ENCODE assay signal across 10 cellular contexts in genomic region chr21:31772674-31773555, GRCh38. TPM values are rescaled to one million over a fixed set of nuclear protein-coding genes. Genes with fewer than 3 reads are reported as not detected.
DNase-seq lines count a peak whose midpoint lies in the region; ATAC-seq and TF ChIP-seq lines count a peak whose summit lies in the region.
"Had no signal": no experiment of that assay in that cellular context is flagged by ENCODE, and none has a peak within 500 bp of the region (broad histone marks: within the 10 kb centered on the region; RNA-seq: fewer than 3 reads in every experiment).

No MANE protein-coding gene starts in this region.

- no peaks in the 10 kb centered on the region for H3K9me3 ChIP-seq in Karpas-422 (ENCODE audit: low read length)
- H3K9me3 ChIP-seq in spleen = no peaks in the 10 kb centered on the region

- 45 to 62% (median 56%) methylated on average over 5 of the region's 5 CpGs for WGBS in spleen, 5 donors

- H4K20me1 ChIP-seq in Karpas-422 (ENCODE audit: insufficient read depth, low read depth, low read length) = no peaks in the 10 kb centered on the region

- no peak overlapping the region for H2AFZ ChIP-seq in Karpas-422 (ENCODE audit: low read length)

- H3K9ac ChIP-seq in Karpas-422 (ENCODE audit: low read length) = peak overlapping the region; percentile 66

- TF ChIP-seq CTCF in spleen (IDR thresholded peaks at IDR 0.05 in 8 of 11, conservative IDR thresholded peaks at IDR 0.05 in 3 of 11) = no peak

- DNase-seq in GM19238 (ENCODE audit: insufficient read length, low spot score) (peak; percentile 17), Karpas-422 (peak; percentile 93), spleen (no peak), NCI-H2196 (lab: John Stamatoyannopoulos, UW; ENCODE audit: unreplicated experiment) (no peak), caudate nucleus (lab: John Stamatoyannopoulos, UW) (no peak), left cardiac atrium (no peak)
- DNase-seq: activated CD4-positive, CD25-positive, alpha-beta regulatory T cell; foreskin keratinocyte; NCI-H2227 treated with DMSO at 0.1 percent for 48 hours had no signal

- peak overlapping the region; percentile 99 for H3K27ac ChIP-seq in Karpas-422 (ENCODE audit: low read length)
- H3K27ac ChIP-seq in spleen = peak overlapping the region; percentile 42 to 79 (median 74)
- no peak overlapping the region for H3K27ac ChIP-seq in caudate nucleus (ENCODE audit: low read depth, low read length)
- H3K27ac ChIP-seq: foreskin keratinocyte had no signal

- no peaks in the 10 kb centered on the region for H3K9me2 ChIP-seq in Karpas-422 (replicated peaks; ENCODE audit: insufficient read depth, low read length)

- peak overlapping the region; percentile 76 for H3K4me2 ChIP-seq in Karpas-422 (ENCODE audit: low read depth, low read length, poor library complexity, severe bottlenecking)

- peak; percentile 92 for ATAC-seq in HG02763 (IDR thresholded peaks at IDR 0.05; ENCODE audit: unreplicated experiment)
- ATAC-seq in left cardiac atrium = no peak
- ATAC-seq: foreskin keratinocyte had no signal

- H3K27me3 ChIP-seq in Karpas-422 (ENCODE audit: low read length) (no peaks in the 10 kb centered on the region), spleen (replicated peaks in 1 of 7) (no peaks in the 10 kb centered on the region)
- H3K27me3 ChIP-seq: foreskin keratinocyte had no signal

- intact Hi-C loops in spleen (cut with DNase I; ENCODE audit: low total_unique reads) = no loop called here
- intact Hi-C loops in left cardiac atrium (cut with DNase I) = no loop called here

- TF ChIP-seq POLR2A in spleen (IDR thresholded peaks at IDR 0.05) = no peak

- H3K36me3 ChIP-seq in Karpas-422 (ENCODE audit: insufficient read depth, low read length) = no peaks in the 10 kb centered on the region
- H3K36me3 ChIP-seq in spleen = no peaks in the 10 kb centered on the region

- no peaks in the 10 kb centered on the region for H3K79me2 ChIP-seq in Karpas-422 (ENCODE audit: low read length)

- H3K4me3 ChIP-seq in Karpas-422 (ENCODE audit: low read length) = peak overlapping the region; percentile 56
- H3K4me3 ChIP-seq in spleen = peak overlapping the region in 1 of 8 donors; percentile 6

- peaks cover 54% of the 10 kb centered on the region for H3K4me1 ChIP-seq in Karpas-422 (ENCODE audit: low read length)
- H3K4me1 ChIP-seq in spleen = peaks cover 0 to 32% (median 11%) of the 10 kb centered on the region in 6 donors
- H3K4me1 ChIP-seq: foreskin keratinocyte had no signal

RNA-seq across cellular contexts. Expression of gene SCAF4, which starts 41.0 kb away (rescaled TPM):
- 27.2 and 52.8 TPM in 2 replicates for total RNA-seq in Karpas-422 (2014; rRNA removed; shearing (Covaris generic); ENCODE audit: low replicate concordance)
- total RNA-seq in spleen (10 to 100 TPM; 28.2 to 48.4 (median 38.9) TPM), left cardiac atrium (10 to 100 TPM; 16.5 to 23.6 TPM)
- 10 to 100 TPM; 10.1 to 14.5 (median 10.2) TPM for polyA plus RNA-seq in spleen

Comparison
In these comparisons a context has a peak if more than half of its experiments do, and no peak if none do; other contexts are left out.
1. DNase-seq: peak in GM19238 (single experiment) and Karpas-422 (single experiment); none in spleen (single experiment), NCI-H2196 (single experiment), caudate nucleus (0 of 61) and left cardiac atrium (single experiment).